ENCODE assay signal across 12 cellular contexts in genomic region chr1:201436461-201436860, GRCh38. TPM values are rescaled to one million over a fixed set of nuclear protein-coding genes. Genes with fewer than 3 reads are reported as not detected.
DNase-seq lines count a peak whose midpoint lies in the region; ATAC-seq and TF ChIP-seq lines count a peak whose summit lies in the region.
"Had no signal": no experiment of that assay in that cellular context is flagged by ENCODE, and none has a peak within 500 bp of the region (broad histone marks: within the 10 kb centered on the region; RNA-seq: fewer than 3 reads in every experiment).

No MANE protein-coding gene starts in this region.

- no peak overlapping the region for H2BK15ac ChIP-seq in mesenchymal stem cell (ENCODE audit: low read depth, poor library complexity, severe bottlenecking)

- no peak overlapping the region for H2BK5ac ChIP-seq in mesenchymal stem cell (ENCODE audit: low read depth, low read length, poor library complexity, severe bottlenecking)

- no peak overlapping the region for H3K9ac ChIP-seq in mesenchymal stem cell (ENCODE audit: low read length)

- H3K36me3 ChIP-seq in mesenchymal stem cell (ENCODE audit: control insufficient read depth in 1 of 2, insufficient read depth in 2 of 2, low read depth in 1 of 2, low read length in 2 of 2) = no peaks in the 10 kb centered on the region

- POLR2A ChIA-PET in WTC11 (lab: Charles Lee) = interaction anchor here (0.8 to 1.5 kb wide), 3 partner anchors 11 to 44 kb away, joined by 3 to 10 read pairs (median 4); partner anchors contain the start of gene PHLDA3

- H3K4me3 ChIP-seq in LNCaP clone FGC (ENCODE audit: low read depth, low read length) (no peak overlapping the region), mesenchymal stem cell (ENCODE audit: insufficient read depth in 1 of 2, low read depth in 1 of 2, low read length in 2 of 2) (no peak overlapping the region)

- no peak overlapping the region for H2BK12ac ChIP-seq in mesenchymal stem cell (ENCODE audit: low read length in 2 of 2)

- CTCF ChIA-PET in WTC11 (lab: Charles Lee) = interaction anchor here (0.5 to 4.8 kb wide), 45 partner anchors 10 to 458 kb away, joined by 3 to 195 read pairs (median 7); partner anchors contain the start of genes PHLDA3 and TNNT2

- no peak overlapping the region for H3K4me2 ChIP-seq in mesenchymal stem cell (ENCODE audit: low read length, poor library complexity, severe bottlenecking)

- WGBS in mesenchymal stem cell = 58% methylated on average over 6 of the region's 6 CpGs

- peak overlapping the region in 1 of 2 experiments; percentile 9 for H3K4ac ChIP-seq in mesenchymal stem cell (ENCODE audit: low read depth in 1 of 2, low read length in 2 of 2)

- peak; percentile 74 for DNase-seq in ELF-1 (ENCODE audit: low read depth, low spot score)
- no peak for DNase-seq in LNCaP clone FGC (ENCODE audit: low read depth)
- DNase-seq in WTC11 (ENCODE audit: low spot score) = peak; percentile 72
- DNase-seq in mesenchymal stem cell = peak; percentile 49
- DNase-seq in activated T-helper 2 cell treated with anti-CD3 and anti-CD28 coated beads, Interferon-gamma antibody, Interleukin-2, Interleukin-4, amounts not matched to agents 10 μg/mL and 5 μg/mL and 100 μg/mL, durations not matched to agents 14 hours and 24 hours and 36 hours (ENCODE audit: low spot score) = no peak
- DNase-seq in stimulated activated naive CD4-positive, alpha-beta T cell treated with Interleukin-2 at 50 U/mL for 16 hours (lab: John Stamatoyannopoulos, UW) = no peak
- DNase-seq in stimulated activated naive CD4-positive, alpha-beta T cell (lab: John Stamatoyannopoulos, UW) = no peak

- no peak overlapping the region; the same call in 1 of the 2 replicates for H3K4me3 Mint-ChIP-seq in WTC11
- H3K4me3 Mint-ChIP-seq in activated T-helper 2 cell treated with anti-CD3 and anti-CD28 coated beads, Interferon-gamma antibody, Interleukin-2, Interleukin-4, amounts not matched to agents 10 μg/mL and 5 μg/mL and 100 μg/mL, durations not matched to agents 14 hours and 24 hours and 36 hours (ENCODE audit: low read depth) = no peak overlapping the region
- H3K4me3 Mint-ChIP-seq: activated T-helper 1 cell treated with anti-CD3 and anti-CD28 coated beads, Interleukin-12 subunit alpha, Interleukin-12 subunit beta, Interleukin-2, Interleukin-4 antibody, amounts not matched to agents 30 ng/mL and 10 ng/mL and 1 ng/mL, durations not matched to agents 14 hours and 24 hours and 36 hours; dendritic cell treated with granulocyte-macrophage colony-stimulating factor and Interleukin-4, amounts not matched to agents 40 ng/mL and 50 ng/mL, for 4 days had no signal

- H3K14ac ChIP-seq in mesenchymal stem cell (ENCODE audit: low read length in 2 of 2) = no peak overlapping the region

- H3K4me1 Mint-ChIP-seq in WTC11 = peaks cover 20% of the 10 kb centered on the region
- peaks cover 5% of the 10 kb centered on the region for H3K4me1 Mint-ChIP-seq in activated T-helper 2 cell treated with anti-CD3 and anti-CD28 coated beads, Interferon-gamma antibody, Interleukin-2, Interleukin-4, amounts not matched to agents 10 μg/mL and 5 μg/mL and 100 μg/mL, durations not matched to agents 14 hours and 24 hours and 36 hours (ENCODE audit: low read depth)

- no peak overlapping the region; the same call in 1 of the 2 replicates for H3K27ac Mint-ChIP-seq in WTC11
- H3K27ac Mint-ChIP-seq in activated T-helper 2 cell treated with anti-CD3 and anti-CD28 coated beads, Interferon-gamma antibody, Interleukin-2, Interleukin-4, amounts not matched to agents 10 μg/mL and 5 μg/mL and 100 μg/mL, durations not matched to agents 14 hours and 24 hours and 36 hours = no peak overlapping the region
- H3K27ac Mint-ChIP-seq: dendritic cell treated with granulocyte-macrophage colony-stimulating factor and Interleukin-4, amounts not matched to agents 40 ng/mL and 50 ng/mL, for 4 days had no signal

- no peak overlapping the region for H4K8ac ChIP-seq in mesenchymal stem cell (ENCODE audit: low read length)

- no peaks in the 10 kb centered on the region for H3K79me1 ChIP-seq in mesenchymal stem cell (replicated peaks; ENCODE audit: low read length, poor library complexity, severe bottlenecking)

- peaks cover 9% of the 10 kb centered on the region for H3K9me3 Mint-ChIP-seq in WTC11
- H3K9me3 Mint-ChIP-seq in activated T-helper 2 cell treated with anti-CD3 and anti-CD28 coated beads, Interferon-gamma antibody, Interleukin-2, Interleukin-4, amounts not matched to agents 10 μg/mL and 5 μg/mL and 100 μg/mL, durations not matched to agents 14 hours and 24 hours and 36 hours = no peaks in the 10 kb centered on the region
- H3K9me3 Mint-ChIP-seq: activated T-helper 1 cell treated with anti-CD3 and anti-CD28 coated beads, Interleukin-12 subunit alpha, Interleukin-12 subunit beta, Interleukin-2, Interleukin-4 antibody, amounts not matched to agents 30 ng/mL and 10 ng/mL and 1 ng/mL, durations not matched to agents 14 hours and 24 hours and 36 hours; dendritic cell treated with granulocyte-macrophage colony-stimulating factor and Interleukin-4, amounts not matched to agents 40 ng/mL and 50 ng/mL, for 4 days; immature natural killer cell had no signal

- no peak overlapping the region for H3K27ac ChIP-seq in mesenchymal stem cell (ENCODE audit: low read length, poor library complexity, severe bottlenecking)

- H2BK120ac ChIP-seq in mesenchymal stem cell (ENCODE audit: low read depth, low read length) = no peak overlapping the region

- no peaks in the 10 kb centered on the region for H3K36me3 Mint-ChIP-seq in WTC11
- no peaks in the 10 kb centered on the region for H3K36me3 Mint-ChIP-seq in activated T-helper 2 cell treated with anti-CD3 and anti-CD28 coated beads, Interferon-gamma antibody, Interleukin-2, Interleukin-4, amounts not matched to agents 10 μg/mL and 5 μg/mL and 100 μg/mL, durations not matched to agents 14 hours and 24 hours and 36 hours (ENCODE audit: low read depth)
- H3K36me3 Mint-ChIP-seq: immature natural killer cell had no signal

- TF ChIP-seq CTCF in LNCaP clone FGC (IDR thresholded peaks at IDR 0.05; ENCODE audit: control insufficient read depth, extremely low read depth, insufficient read depth) (0 out of 2 replicates have a peak, but pooled peaks have one; percentile 6), WTC11 (IDR thresholded peaks at IDR 0.05) (no peak; the same call in 1 of the 2 replicates)

- intact Hi-C loops in activated T-helper 2 cell treated with anti-CD3 and anti-CD28 coated beads, Interferon-gamma antibody, Interleukin-2, Interleukin-4, amounts not matched to agents 10 μg/mL and 5 μg/mL and 100 μg/mL, durations not matched to agents 14 hours and 24 hours and 36 hours (cut with micrococcal nuclease) = no loop called here

- no peak overlapping the region for H3K23ac ChIP-seq in mesenchymal stem cell (ENCODE audit: low read length in 2 of 2)

- H4K91ac ChIP-seq in mesenchymal stem cell (ENCODE audit: low read length) = no peak overlapping the region

- H3K9me3 ChIP-seq in mesenchymal stem cell (ENCODE audit: control insufficient read depth, low read length) = peaks cover 3% of the 10 kb centered on the region

- no peak overlapping the region for H2AK5ac ChIP-seq in mesenchymal stem cell (ENCODE audit: low read length, severe bottlenecking)

- H3K27me3 ChIP-seq in mesenchymal stem cell (ENCODE audit: control insufficient read depth in 1 of 2, insufficient read depth in 1 of 2, low read length in 2 of 2) = no peaks in the 10 kb centered on the region

- ATAC-seq in WTC11 = peak; percentile 97
- ATAC-seq in GM19035 (IDR thresholded peaks at IDR 0.05; ENCODE audit: unreplicated experiment) = no peak

- H2AFZ ChIP-seq in mesenchymal stem cell (ENCODE audit: low read depth, low read length) = no peak overlapping the region

- no peaks in the 10 kb centered on the region for H3K4me1 ChIP-seq in mesenchymal stem cell (ENCODE audit: control insufficient read depth, insufficient read depth, low read depth, low read length)

- no peaks in the 10 kb centered on the region; the same call in 1 of the 2 replicates for H3K27me3 Mint-ChIP-seq in WTC11 (ENCODE audit: low read depth)
- peaks cover 25% of the 10 kb centered on the region for H3K27me3 Mint-ChIP-seq in activated T-helper 2 cell treated with anti-CD3 and anti-CD28 coated beads, Interferon-gamma antibody, Interleukin-2, Interleukin-4, amounts not matched to agents 10 μg/mL and 5 μg/mL and 100 μg/mL, durations not matched to agents 14 hours and 24 hours and 36 hours (ENCODE audit: low read depth)

- H3K18ac ChIP-seq in mesenchymal stem cell (ENCODE audit: low read depth in 1 of 2, low read length in 2 of 2) = no peak overlapping the region

TF ChIP-seq in WTC11, 78 proteins besides CTCF, POLR2A, EP300 and RAD21 (continues in another document):
- no peak for TF ChIP-seq USF2 (CRISPR knock-in tag; IDR thresholded peaks at IDR 0.05)

RNA-seq across cellular contexts. Expression of gene TNNI1, which starts 14.9 kb away (rescaled TPM):
- 0.34 to 0.50 TPM (median 0.44 TPM) in 3 replicates for total RNA-seq in WTC11 (2021)
- not detected for polyA plus RNA-seq in mesenchymal stem cell (2013, experiment 1 of 2)
- not detected for polyA plus RNA-seq in mesenchymal stem cell (2013, experiment 2 of 2)
- not detected in 2 replicates for total RNA-seq in activated T-helper 2 cell treated with anti-CD3 and anti-CD28 coated beads, Interferon-gamma antibody, Interleukin-2, Interleukin-4, amounts not matched to agents 10 μg/mL and 5 μg/mL and 100 μg/mL, durations not matched to agents 14 hours and 24 hours and 36 hours
- total RNA-seq: activated T-helper 1 cell treated with anti-CD3 and anti-CD28 coated beads, Interleukin-12 subunit alpha, Interleukin-12 subunit beta, Interleukin-2, Interleukin-4 antibody, amounts not matched to agents 30 ng/mL and 10 ng/mL and 1 ng/mL, durations not matched to agents 14 hours and 24 hours and 36 hours had no signal
- polyA plus RNA-seq: immature natural killer cell had no signal

RNA-seq across cellular contexts. Expression of gene PHLDA3, which starts 32.5 kb away (rescaled TPM):
- 53.9 to 95.1 TPM (median 59.7 TPM) in 3 replicates for total RNA-seq in WTC11 (2021)
- polyA plus RNA-seq in mesenchymal stem cell (2013, experiment 1 of 2) = 42.7 TPM
- polyA plus RNA-seq in mesenchymal stem cell (2013, experiment 2 of 2) = 42.7 TPM
- total RNA-seq in activated T-helper 2 cell treated with anti-CD3 and anti-CD28 coated beads, Interferon-gamma antibody, Interleukin-2, Interleukin-4, amounts not matched to agents 10 μg/mL and 5 μg/mL and 100 μg/mL, durations not matched to agents 14 hours and 24 hours and 36 hours = 8.8 and 9.2 TPM in 2 replicates

RNA-seq across cellular contexts. Expression of gene LAD1, which starts 37.3 kb away (rescaled TPM):
- total RNA-seq in WTC11 (2021) = 14.5 to 15.6 TPM (median 14.9 TPM) in 3 replicates
- not detected for polyA plus RNA-seq in mesenchymal stem cell (2013, experiment 1 of 2)
- polyA plus RNA-seq in mesenchymal stem cell (2013, experiment 2 of 2) = not detected
- total RNA-seq in activated T-helper 2 cell treated with anti-CD3 and anti-CD28 coated beads, Interferon-gamma antibody, Interleukin-2, Interleukin-4, amounts not matched to agents 10 μg/mL and 5 μg/mL and 100 μg/mL, durations not matched to agents 14 hours and 24 hours and 36 hours = not detected in 2 replicates
- total RNA-seq: activated T-helper 1 cell treated with anti-CD3 and anti-CD28 coated beads, Interleukin-12 subunit alpha, Interleukin-12 subunit beta, Interleukin-2, Interleukin-4 antibody, amounts not matched to agents 30 ng/mL and 10 ng/mL and 1 ng/mL, durations not matched to agents 14 hours and 24 hours and 36 hours; T-helper 1 cell treated with Interleukin-12 subunit alpha and Interleukin-12 subunit beta and Interleukin-4 antibody, amounts not matched to agents 30 ng/mL and 1 ng/mL, for 36 hours had no signal
- polyA plus RNA-seq: immature natural killer cell had no signal

RNA-seq across cellular contexts. Expression of gene TNNT2, which starts 59.0 kb away (rescaled TPM):
- 6.1 to 10.1 TPM (median 7.9 TPM) in 3 replicates for total RNA-seq in WTC11 (2021)
- 0.07 TPM for polyA plus RNA-seq in mesenchymal stem cell (2013, experiment 1 of 2)
- polyA plus RNA-seq in mesenchymal stem cell (2013, experiment 2 of 2) = not detected
- total RNA-seq in activated T-helper 2 cell treated with anti-CD3 and anti-CD28 coated beads, Interferon-gamma antibody, Interleukin-2, Interleukin-4, amounts not matched to agents 10 μg/mL and 5 μg/mL and 100 μg/mL, durations not matched to agents 14 hours and 24 hours and 36 hours = not detected in 2 replicates
- total RNA-seq: activated T-helper 1 cell treated with anti-CD3 and anti-CD28 coated beads, Interleukin-12 subunit alpha, Interleukin-12 subunit beta, Interleukin-2, Interleukin-4 antibody, amounts not matched to agents 30 ng/mL and 10 ng/mL and 1 ng/mL, durations not matched to agents 14 hours and 24 hours and 36 hours; T-helper 1 cell treated with Interleukin-12 subunit alpha and Interleukin-12 subunit beta and Interleukin-4 antibody, amounts not matched to agents 30 ng/mL and 1 ng/mL, for 36 hours had no signal
- polyA plus RNA-seq: immature natural killer cell had no signal

Comparison
In these comparisons a context has a peak if more than half of its experiments do, and no peak if none do; other contexts are left out.
1. DNase-seq: peak in ELF-1 (single experiment), WTC11 (single experiment) and mesenchymal stem cell (single experiment); none in LNCaP clone FGC (single experiment), activated T-helper 2 cell treated with anti-CD3 and anti-CD28 coated beads, Interferon-gamma antibody, Interleukin-2, Interleukin-4, amounts not matched to agents 10 μg/mL and 5 μg/mL and 100 μg/mL, durations not matched to agents 14 hours and 24 hours and 36 hours (single experiment), stimulated activated naive CD4-positive, alpha-beta T cell treated with Interleukin-2 at 50 U/mL for 16 hours (single experiment) and stimulated activated naive CD4-positive, alpha-beta T cell (0 of 6).
2. RNA of gene LAD1, which starts 37.3 kb away (total RNA-seq): 14.5 to 15.6 TPM in WTC11; not detected in activated T-helper 2 cell treated with anti-CD3 and anti-CD28 coated beads, Interferon-gamma antibody, Interleukin-2, Interleukin-4, amounts not matched to agents 10 μg/mL and 5 μg/mL and 100 μg/mL, durations not matched to agents 14 hours and 24 hours and 36 hours; every median in the first group is over 10 times any median in the second.